In genomic region chr12:31119531-31120211, GRCh38 we compare ENCODE assay signal across 13 cellular contexts. TPM values are rescaled to one million over a fixed set of nuclear protein-coding genes. Genes with fewer than 3 reads are reported as not detected.
A peak's percentile ranks its signal among the peaks of the same experiment; 100 is the strongest.
DNase-seq lines count a peak whose midpoint lies in the region; ATAC-seq, FAIRE-seq and TF ChIP-seq lines count a peak whose summit lies in the region.
"Had no signal": no experiment of that assay in that cellular context is flagged by ENCODE, and none has a peak within 500 bp of the region (broad histone marks: within the 10 kb centered on the region; RNA-seq: fewer than 3 reads in every experiment).

No MANE protein-coding gene starts in this region.

- CTCF ChIA-PET in HCT116 (lab: Charles Lee), result no interaction called here

- no peaks in the 10 kb centered on the region for H3K36me3 Mint-ChIP-seq in naive thymus-derived CD8-positive, alpha-beta T cell

- peak overlapping the region in 9 of 10 donors; percentile 48 to 92 (median 84) for H3K4me3 Mint-ChIP-seq in naive thymus-derived CD8-positive, alpha-beta T cell
- H3K4me3 Mint-ChIP-seq: T-helper 1 cell treated with Interleukin-12 subunit alpha and Interleukin-12 subunit beta and Interleukin-4 antibody, amounts not matched to agents 30 μg/mL and 1 μg/mL, for 36 hours had no signal

- H3K9me2 ChIP-seq in HCT116 (ENCODE audit: insufficient read depth), result no peaks in the 10 kb centered on the region

- in situ Hi-C loops in GM13976 (cut with MboI; ENCODE audit: low sequenced_read_pairs, unreplicated experiment), result loop anchor here (25.0 kb wide), 1 partner anchor 118 kb away; no protein-coding TSS in a partner anchor

- RAD21 ChIA-PET in HCT116 (lab: Charles Lee; ENCODE audit: low non-redundant PET in 1 of 2, low total read pairs in 2 of 2, uncharacterized antibody in 2 of 2, unreplicated experiment in 2 of 2), result no interaction called here

- peak overlapping the region; percentile 75 for H3K4me3 ChIP-seq in BLaER1
- H3K4me3 ChIP-seq in HCT116 (replicated peaks in 1 of 2; ENCODE audit: low read depth in 1 of 2, low read length in 2 of 2), result no peak overlapping the region
- H3K4me3 ChIP-seq in coronary artery, result peak overlapping the region; percentile 71
- H3K4me3 ChIP-seq: GM12878 had no signal

- H3K4me2 ChIP-seq in BLaER1, result peak overlapping the region; percentile 99
- H3K4me2 ChIP-seq in HCT116 (ENCODE audit: low read length), result peak overlapping the region; percentile 91

- no peak overlapping the region for H2AFZ ChIP-seq in HCT116 (ENCODE audit: low read depth, low read length, poor library complexity, severe bottlenecking)

- TF ChIP-seq POLR2A in HCT116 (IDR thresholded peaks at IDR 0.05; ENCODE audit: borderline replicate concordance, extremely low read depth, insufficient read depth, insufficient read length), result no peak

- intact Hi-C loops in HCT116 (cut with micrococcal nuclease), result no loop called here

- peak overlapping the region in 1 of 10 donors; percentile 33 for H3K27ac Mint-ChIP-seq in naive thymus-derived CD8-positive, alpha-beta T cell
- H3K27ac Mint-ChIP-seq: activated CD8-positive, alpha-beta T cell treated with anti-CD3 and anti-CD28 coated beads, Interleukin-2, amount 10 ng/mL, durations not matched to agents 7 days and 5 days; T-helper 1 cell treated with Interleukin-12 subunit alpha and Interleukin-12 subunit beta and Interleukin-4 antibody, amounts not matched to agents 30 μg/mL and 1 μg/mL, for 36 hours had no signal

- H3K27me3 Mint-ChIP-seq in naive thymus-derived CD8-positive, alpha-beta T cell, result peaks cover 0 to 6% (median 0%) of the 10 kb centered on the region in 5 donors

- no peak for DNase-seq in HCT116 (ENCODE audit: low read depth, low spot score)
- no peak for DNase-seq in coronary artery (ENCODE audit: low spot score)
- DNase-seq in naive thymus-derived CD8-positive, alpha-beta T cell, result peak in 2 of 10 donors; percentile 16 to 18
- DNase-seq in GM13976 (ENCODE audit: low spot score), result no peak
- no peak for DNase-seq in SKM-1 treated with dmso at 0.1 percent for 144 hours (lab: John Stamatoyannopoulos, UW; ENCODE audit: unreplicated experiment)
- DNase-seq in GM19239 (ENCODE audit: insufficient read length, low spot score), result no peak
- DNase-seq: activated CD8-positive, alpha-beta T cell treated with anti-CD3 and anti-CD28 coated beads, Interleukin-2, amount 10 ng/mL, durations not matched to agents 7 days and 5 days had no signal

- no TSS peak for BruUV-seq in HCT116 (replicated peaks; lab: Mats Ljungman, UMichigan)

- peak overlapping the region; percentile 79; the same call in 1 of the 2 replicates for H3K9ac ChIP-seq in BLaER1
- no peak overlapping the region for H3K9ac ChIP-seq in HCT116 (ENCODE audit: low read length)

- POLR2A ChIA-PET in HCT116 (lab: Charles Lee), result no interaction called here
- POLR2A ChIA-PET in naive thymus-derived CD8-positive, alpha-beta T cell (lab: Charles Lee), result interaction anchor here (0.7 kb wide), 1 partner anchor 352 kb away, joined by 4 read pairs; no protein-coding TSS in a partner anchor

- H3K9me3 ChIP-seq in BLaER1 (peaks cover 6% of the 10 kb centered on the region; the same call in 1 of the 2 replicates), HCT116 (ENCODE audit: control insufficient read depth in 1 of 2, insufficient read depth in 1 of 2, low read depth in 1 of 2, low read length in 2 of 2) (no peaks in the 10 kb centered on the region)
- H3K9me3 ChIP-seq: thoracic aorta had no signal

- TF ChIP-seq RAD21 in HCT116 (IDR thresholded peaks at IDR 0.05; ENCODE audit: low read depth), result no peak

- TF ChIP-seq CTCF in HCT116 (IDR thresholded peaks at IDR 0.05 in 2 of 3, conservative IDR thresholded peaks at IDR 0.05 in 1 of 3; ENCODE audit: borderline replicate concordance in 1 of 3, insufficient read depth in 1 of 3, low read depth in 2 of 3, low read length in 2 of 3), result no peak
- TF ChIP-seq CTCF in coronary artery (IDR thresholded peaks at IDR 0.05), result no peak
- TF ChIP-seq CTCF in GM13976 (IDR thresholded peaks at IDR 0.05; ENCODE audit: borderline replicate concordance, control extremely low read depth, extremely low read depth, insufficient read depth, missing control alignments), result no peak

- no peaks in the 10 kb centered on the region for H3K4me1 ChIP-seq in BLaER1
- H3K4me1 ChIP-seq in HCT116 (ENCODE audit: control insufficient read depth in 1 of 2, insufficient read depth in 2 of 2, low read length in 2 of 2), result peaks cover 12 to 22% of the 10 kb centered on the region in 2 experiments; a peak in 3 of 4 replicates

- ATAC-seq in HCT116, result no peak
- peak; percentile 19 to 24 for ATAC-seq in naive thymus-derived CD8-positive, alpha-beta T cell
- no peak for ATAC-seq in GM21423 (IDR thresholded peaks at IDR 0.05; ENCODE audit: unreplicated experiment)
- ATAC-seq: activated CD8-positive, alpha-beta T cell treated with anti-CD3 and anti-CD28 coated beads, Interleukin-2, amount 10 ng/mL, durations not matched to agents 7 days and 5 days had no signal

- H3K4me1 Mint-ChIP-seq in naive thymus-derived CD8-positive, alpha-beta T cell, result peaks cover 2 to 27% (median 9%) of the 10 kb centered on the region in 4 donors

- no peaks in the 10 kb centered on the region for H3K9me3 Mint-ChIP-seq in naive thymus-derived CD8-positive, alpha-beta T cell
- H3K9me3 Mint-ChIP-seq: T-helper 1 cell treated with Interleukin-12 subunit alpha and Interleukin-12 subunit beta and Interleukin-4 antibody, amounts not matched to agents 30 μg/mL and 1 μg/mL, for 36 hours had no signal

- H3K36me3 ChIP-seq in BLaER1 (no peaks in the 10 kb centered on the region), HCT116 (ENCODE audit: control insufficient read depth in 1 of 2, insufficient read depth in 2 of 2, low read length in 2 of 2) (no peaks in the 10 kb centered on the region)
- H3K36me3 ChIP-seq: thoracic aorta had no signal

- H4K20me1 ChIP-seq in BLaER1, result no peaks in the 10 kb centered on the region
- no peaks in the 10 kb centered on the region for H4K20me1 ChIP-seq in HCT116 (ENCODE audit: insufficient read depth)

- peaks cover 19% of the 10 kb centered on the region; the same call in 1 of the 2 replicates for H3K27me3 ChIP-seq in BLaER1
- no peaks in the 10 kb centered on the region for H3K27me3 ChIP-seq in HCT116 (ENCODE audit: insufficient read depth, low read length)

- no peak for FAIRE-seq in GM19239 (lab: Jason Lieb, UNC)
- FAIRE-seq: GM12878, keratinocyte had no signal

- H3K27ac ChIP-seq in BLaER1 (peak overlapping the region; percentile 10; the same call in 1 of the 2 replicates), HCT116 (ENCODE audit: low read depth, low read length) (no peak overlapping the region), coronary artery (no peak overlapping the region)
- H3K27ac ChIP-seq: thoracic aorta had no signal

- H3K79me2 ChIP-seq in HCT116 (ENCODE audit: insufficient read depth, low read length), result no peaks in the 10 kb centered on the region

TF ChIP-seq in HCT116, 20 proteins besides CTCF, POLR2A, EP300 and RAD21:
- TF ChIP-seq ZNF274 (IDR thresholded peaks at IDR 0.05; ENCODE audit: low read depth, low read length), result no peak
- no peak for TF ChIP-seq ZFX (IDR thresholded peaks at IDR 0.05)
- TF ChIP-seq SRF (IDR thresholded peaks at IDR 0.05; ENCODE audit: low read depth), result no peak
- no peak for TF ChIP-seq CBX3 (IDR thresholded peaks at IDR 0.05; ENCODE audit: low read depth)
- no peak for TF ChIP-seq TCF7L2 (IDR thresholded peaks at IDR 0.05; ENCODE audit: borderline replicate concordance, extremely low read depth, insufficient read depth, insufficient read length)
- TF ChIP-seq ELF1 (IDR thresholded peaks at IDR 0.05; ENCODE audit: borderline replicate concordance, low read depth), result no peak
- TF ChIP-seq, protein P1, sequence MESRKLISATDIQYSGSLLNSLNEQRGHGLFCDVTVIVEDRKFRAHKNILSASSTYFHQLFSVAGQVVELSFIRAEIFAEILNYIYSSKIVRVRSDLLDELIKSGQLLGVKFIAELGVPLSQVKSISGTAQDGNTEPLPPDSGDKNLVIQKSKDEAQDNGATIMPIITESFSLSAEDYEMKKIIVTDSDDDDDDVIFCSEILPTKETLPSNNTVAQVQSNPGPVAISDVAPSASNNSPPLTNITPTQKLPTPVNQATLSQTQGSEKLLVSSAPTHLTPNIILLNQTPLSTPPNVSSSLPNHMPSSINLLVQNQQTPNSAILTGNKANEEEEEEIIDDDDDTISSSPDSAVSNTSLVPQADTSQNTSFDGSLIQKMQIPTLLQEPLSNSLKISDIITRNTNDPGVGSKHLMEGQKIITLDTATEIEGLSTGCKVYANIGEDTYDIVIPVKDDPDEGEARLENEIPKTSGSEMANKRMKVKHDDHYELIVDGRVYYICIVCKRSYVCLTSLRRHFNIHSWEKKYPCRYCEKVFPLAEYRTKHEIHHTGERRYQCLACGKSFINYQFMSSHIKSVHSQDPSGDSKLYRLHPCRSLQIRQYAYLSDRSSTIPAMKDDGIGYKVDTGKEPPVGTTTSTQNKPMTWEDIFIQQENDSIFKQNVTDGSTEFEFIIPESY (IDR thresholded peaks at IDR 0.05; ENCODE audit: extremely low read depth, insufficient replicate concordance, low read length), result no peak
- no peak for TF ChIP-seq YY1 (IDR thresholded peaks at IDR 0.05; ENCODE audit: extremely low read depth, insufficient replicate concordance, low read depth, low read length)

RNA-seq across cellular contexts. Expression of gene DDX11, which starts 46.0 kb away (rescaled TPM):
- total RNA-seq in HCT116 (2021; ENCODE audit: unreplicated experiment), result 136 TPM
- 69.2 and 75.4 TPM in 2 replicates for polyA plus RNA-seq in HCT116 (2012)
- 100 to 1,000 TPM; 132 to 141 TPM for total RNA-seq in naive thymus-derived CD8-positive, alpha-beta T cell
- 10 to 100 TPM in 1 of 3 donors, 1 to 10 TPM in 2; 2.4 to 24.2 (median 7.1) TPM for polyA plus RNA-seq in naive thymus-derived CD8-positive, alpha-beta T cell

Comparison
In these comparisons a context has a peak if more than half of its experiments do, and no peak if none do; other contexts are left out.
1. H3K4me3 ChIP-seq: peak in BLaER1 (single experiment) and coronary artery (single experiment); none in HCT116 (0 of 2).
2. ATAC-seq: peak in naive thymus-derived CD8-positive, alpha-beta T cell (2 of 2); none in HCT116 (single experiment) and GM21423 (single experiment).